1 cellular context compared by ENCODE assay signal in the genomic region with DNA sequence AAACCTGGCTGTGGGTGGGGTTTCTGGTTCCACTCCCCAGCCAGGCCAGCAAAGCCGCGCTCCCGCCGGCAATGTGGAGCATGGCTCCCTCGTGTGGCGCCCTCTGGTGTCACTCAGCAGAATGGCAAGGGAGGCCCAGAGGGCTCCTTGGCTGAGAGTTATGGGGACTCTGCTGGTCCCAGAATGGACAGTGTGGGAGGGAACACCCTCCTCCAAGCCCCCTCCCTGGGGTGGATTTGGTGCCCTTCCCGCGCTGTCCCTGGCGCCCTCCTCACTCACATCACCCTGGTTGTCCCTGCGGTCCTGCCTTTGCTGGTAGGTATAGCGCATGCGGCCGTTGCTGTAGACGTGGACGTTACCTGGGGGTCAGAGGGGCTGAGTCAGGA.
TF ChIP-seq lines count a peak whose summit lies in the region.

No MANE protein-coding gene starts in this region.

TF ChIP-seq in GM23338, 12 proteins besides CTCF, POLR2A, EP300 and RAD21 (continued from another document):
- TF ChIP-seq, protein P1, sequence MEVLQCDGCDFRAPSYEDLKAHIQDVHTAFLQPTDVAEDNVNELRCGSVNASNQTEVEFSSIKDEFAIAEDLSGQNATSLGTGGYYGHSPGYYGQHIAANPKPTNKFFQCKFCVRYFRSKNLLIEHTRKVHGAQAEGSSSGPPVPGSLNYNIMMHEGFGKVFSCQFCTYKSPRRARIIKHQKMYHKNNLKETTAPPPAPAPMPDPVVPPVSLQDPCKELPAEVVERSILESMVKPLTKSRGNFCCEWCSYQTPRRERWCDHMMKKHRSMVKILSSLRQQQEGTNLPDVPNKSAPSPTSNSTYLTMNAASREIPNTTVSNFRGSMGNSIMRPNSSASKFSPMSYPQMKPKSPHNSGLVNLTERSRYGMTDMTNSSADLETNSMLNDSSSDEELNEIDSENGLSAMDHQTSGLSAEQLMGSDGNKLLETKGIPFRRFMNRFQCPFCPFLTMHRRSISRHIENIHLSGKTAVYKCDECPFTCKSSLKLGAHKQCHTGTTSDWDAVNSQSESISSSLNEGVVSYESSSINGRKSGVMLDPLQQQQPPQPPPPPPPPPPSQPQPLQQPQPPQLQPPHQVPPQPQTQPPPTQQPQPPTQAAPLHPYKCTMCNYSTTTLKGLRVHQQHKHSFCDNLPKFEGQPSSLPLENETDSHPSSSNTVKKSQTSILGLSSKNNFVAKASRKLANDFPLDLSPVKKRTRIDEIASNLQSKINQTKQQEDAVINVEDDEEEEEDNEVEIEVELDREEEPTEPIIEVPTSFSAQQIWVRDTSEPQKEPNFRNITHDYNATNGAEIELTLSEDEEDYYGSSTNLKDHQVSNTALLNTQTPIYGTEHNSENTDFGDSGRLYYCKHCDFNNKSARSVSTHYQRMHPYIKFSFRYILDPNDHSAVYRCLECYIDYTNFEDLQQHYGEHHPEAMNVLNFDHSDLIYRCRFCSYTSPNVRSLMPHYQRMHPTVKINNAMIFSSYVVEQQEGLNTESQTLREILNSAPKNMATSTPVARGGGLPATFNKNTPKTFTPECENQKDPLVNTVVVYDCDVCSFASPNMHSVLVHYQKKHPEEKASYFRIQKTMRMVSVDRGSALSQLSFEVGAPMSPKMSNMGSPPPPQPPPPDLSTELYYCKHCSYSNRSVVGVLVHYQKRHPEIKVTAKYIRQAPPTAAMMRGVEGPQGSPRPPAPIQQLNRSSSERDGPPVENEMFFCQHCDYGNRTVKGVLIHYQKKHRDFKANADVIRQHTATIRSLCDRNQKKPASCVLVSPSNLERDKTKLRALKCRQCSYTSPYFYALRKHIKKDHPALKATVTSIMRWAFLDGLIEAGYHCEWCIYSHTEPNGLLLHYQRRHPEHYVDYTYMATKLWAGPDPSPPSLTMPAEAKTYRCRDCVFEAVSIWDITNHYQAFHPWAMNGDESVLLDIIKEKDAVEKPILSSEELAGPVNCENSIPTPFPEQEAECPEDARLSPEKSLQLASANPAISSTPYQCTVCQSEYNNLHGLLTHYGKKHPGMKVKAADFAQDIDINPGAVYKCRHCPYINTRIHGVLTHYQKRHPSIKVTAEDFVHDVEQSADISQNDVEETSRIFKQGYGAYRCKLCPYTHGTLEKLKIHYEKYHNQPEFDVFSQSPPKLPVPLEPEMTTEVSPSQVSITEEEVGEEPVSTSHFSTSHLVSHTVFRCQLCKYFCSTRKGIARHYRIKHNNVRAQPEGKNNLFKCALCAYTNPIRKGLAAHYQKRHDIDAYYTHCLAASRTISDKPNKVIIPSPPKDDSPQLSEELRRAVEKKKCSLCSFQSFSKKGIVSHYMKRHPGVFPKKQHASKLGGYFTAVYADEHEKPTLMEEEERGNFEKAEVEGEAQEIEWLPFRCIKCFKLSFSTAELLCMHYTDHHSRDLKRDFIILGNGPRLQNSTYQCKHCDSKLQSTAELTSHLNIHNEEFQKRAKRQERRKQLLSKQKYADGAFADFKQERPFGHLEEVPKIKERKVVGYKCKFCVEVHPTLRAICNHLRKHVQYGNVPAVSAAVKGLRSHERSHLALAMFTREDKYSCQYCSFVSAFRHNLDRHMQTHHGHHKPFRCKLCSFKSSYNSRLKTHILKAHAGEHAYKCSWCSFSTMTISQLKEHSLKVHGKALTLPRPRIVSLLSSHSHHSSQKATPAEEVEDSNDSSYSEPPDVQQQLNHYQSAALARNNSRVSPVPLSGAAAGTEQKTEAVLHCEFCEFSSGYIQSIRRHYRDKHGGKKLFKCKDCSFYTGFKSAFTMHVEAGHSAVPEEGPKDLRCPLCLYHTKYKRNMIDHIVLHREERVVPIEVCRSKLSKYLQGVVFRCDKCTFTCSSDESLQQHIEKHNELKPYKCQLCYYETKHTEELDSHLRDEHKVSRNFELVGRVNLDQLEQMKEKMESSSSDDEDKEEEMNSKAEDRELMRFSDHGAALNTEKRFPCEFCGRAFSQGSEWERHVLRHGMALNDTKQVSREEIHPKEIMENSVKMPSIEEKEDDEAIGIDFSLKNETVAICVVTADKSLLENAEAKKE (CRISPR knock-in tag; IDR thresholded peaks at IDR 0.05), result no peak
- no peak for TF ChIP-seq CREB1 (CRISPR knock-in tag; IDR thresholded peaks at IDR 0.05; ENCODE audit: low read depth)
- no peak for TF ChIP-seq STAT1 (IDR thresholded peaks at IDR 0.05; ENCODE audit: unreplicated experiment)
- TF ChIP-seq ZNF114 (CRISPR knock-in tag; IDR thresholded peaks at IDR 0.05), result no peak
- TF ChIP-seq EZH2phosphoT487 (IDR thresholded peaks at IDR 0.05; ENCODE audit: unreplicated experiment), result no peak
- TF ChIP-seq, protein P2, sequence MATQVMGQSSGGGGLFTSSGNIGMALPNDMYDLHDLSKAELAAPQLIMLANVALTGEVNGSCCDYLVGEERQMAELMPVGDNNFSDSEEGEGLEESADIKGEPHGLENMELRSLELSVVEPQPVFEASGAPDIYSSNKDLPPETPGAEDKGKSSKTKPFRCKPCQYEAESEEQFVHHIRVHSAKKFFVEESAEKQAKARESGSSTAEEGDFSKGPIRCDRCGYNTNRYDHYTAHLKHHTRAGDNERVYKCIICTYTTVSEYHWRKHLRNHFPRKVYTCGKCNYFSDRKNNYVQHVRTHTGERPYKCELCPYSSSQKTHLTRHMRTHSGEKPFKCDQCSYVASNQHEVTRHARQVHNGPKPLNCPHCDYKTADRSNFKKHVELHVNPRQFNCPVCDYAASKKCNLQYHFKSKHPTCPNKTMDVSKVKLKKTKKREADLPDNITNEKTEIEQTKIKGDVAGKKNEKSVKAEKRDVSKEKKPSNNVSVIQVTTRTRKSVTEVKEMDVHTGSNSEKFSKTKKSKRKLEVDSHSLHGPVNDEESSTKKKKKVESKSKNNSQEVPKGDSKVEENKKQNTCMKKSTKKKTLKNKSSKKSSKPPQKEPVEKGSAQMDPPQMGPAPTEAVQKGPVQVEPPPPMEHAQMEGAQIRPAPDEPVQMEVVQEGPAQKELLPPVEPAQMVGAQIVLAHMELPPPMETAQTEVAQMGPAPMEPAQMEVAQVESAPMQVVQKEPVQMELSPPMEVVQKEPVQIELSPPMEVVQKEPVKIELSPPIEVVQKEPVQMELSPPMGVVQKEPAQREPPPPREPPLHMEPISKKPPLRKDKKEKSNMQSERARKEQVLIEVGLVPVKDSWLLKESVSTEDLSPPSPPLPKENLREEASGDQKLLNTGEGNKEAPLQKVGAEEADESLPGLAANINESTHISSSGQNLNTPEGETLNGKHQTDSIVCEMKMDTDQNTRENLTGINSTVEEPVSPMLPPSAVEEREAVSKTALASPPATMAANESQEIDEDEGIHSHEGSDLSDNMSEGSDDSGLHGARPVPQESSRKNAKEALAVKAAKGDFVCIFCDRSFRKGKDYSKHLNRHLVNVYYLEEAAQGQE (IDR thresholded peaks at IDR 0.05; ENCODE audit: unreplicated experiment), result no peak
- no peak for TF ChIP-seq ZNF331 (CRISPR knock-in tag; IDR thresholded peaks at IDR 0.05; ENCODE audit: low read depth)
- no peak for TF ChIP-seq NANOG (IDR thresholded peaks at IDR 0.05; ENCODE audit: borderline replicate concordance)
- TF ChIP-seq JUNB (IDR thresholded peaks at IDR 0.05; ENCODE audit: unreplicated experiment), result no peak
